1 cellular context compared by ENCODE assay signal in the genomic region with DNA sequence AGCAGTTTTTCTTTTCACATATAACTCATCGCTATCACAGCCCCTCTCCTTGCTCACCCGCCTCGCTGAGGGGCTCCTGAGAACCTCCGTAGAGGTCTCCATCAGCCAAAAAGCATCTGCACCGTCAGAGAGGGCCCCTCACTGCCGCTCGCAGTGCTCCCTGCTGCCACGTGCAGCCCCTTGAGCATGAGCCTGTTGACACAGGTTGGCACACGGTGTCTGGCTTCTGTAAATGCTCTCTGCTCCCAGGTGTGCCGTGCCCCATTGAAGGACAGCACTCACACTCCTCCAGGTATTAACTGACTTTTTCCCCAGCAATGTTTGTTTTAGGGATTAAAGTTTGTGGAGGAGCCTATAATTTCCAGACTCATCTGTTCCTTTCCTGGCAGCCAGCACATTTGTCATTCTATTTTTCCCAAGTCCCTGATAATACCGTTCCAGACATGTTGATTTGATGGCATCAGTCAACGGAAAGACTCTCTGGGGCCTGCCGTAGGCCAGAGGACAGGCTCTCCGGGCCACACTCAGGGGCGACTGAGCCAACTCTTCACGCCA.
TF ChIP-seq lines count a peak whose summit lies in the region.

No MANE protein-coding gene starts in this region.

TF ChIP-seq in IMR-90, 13 proteins besides CTCF, POLR2A, EP300 and RAD21:
- no peak for TF ChIP-seq FOS (IDR thresholded peaks at IDR 0.05; ENCODE audit: low read depth, low read length)
- no peak for TF ChIP-seq CHD1 (IDR thresholded peaks at IDR 0.05; ENCODE audit: low read depth, low read length)
- TF ChIP-seq NFE2L2 (IDR thresholded peaks at IDR 0.05; ENCODE audit: low read depth, low read length), result no peak
- no peak for TF ChIP-seq RFX5 (IDR thresholded peaks at IDR 0.05; ENCODE audit: low read depth, low read length)
- TF ChIP-seq SMC3 (IDR thresholded peaks at IDR 0.05; ENCODE audit: low read depth, low read length), result no peak
- no peak for TF ChIP-seq CEBPB (IDR thresholded peaks at IDR 0.05; ENCODE audit: low read depth, low read length)
- no peak for TF ChIP-seq RCOR1 (IDR thresholded peaks at IDR 0.05; ENCODE audit: insufficient replicate concordance, low read length)
